Comparison of ENCODE assay signal across 9 cellular contexts in genomic region chr3:184562875-184563568, GRCh38. TPM values are rescaled to one million over a fixed set of nuclear protein-coding genes. Genes with fewer than 3 reads are reported as not detected.
A peak's percentile ranks its signal among the peaks of the same experiment; 100 is the strongest.
DNase-seq lines count a peak whose midpoint lies in the region; ATAC-seq and TF ChIP-seq lines count a peak whose summit lies in the region.
"Had no signal": no experiment of that assay in that cellular context is flagged by ENCODE, and none has a peak within 500 bp of the region (broad histone marks: within the 10 kb centered on the region; RNA-seq: fewer than 3 reads in every experiment).

No MANE protein-coding gene starts in this region.

- H3K36me3 Mint-ChIP-seq in CD4-positive, alpha-beta T cell (ENCODE audit: low read depth): no peaks in the 10 kb centered on the region

- H3K18ac ChIP-seq in trophoblast cell (ENCODE audit: low read length): peak overlapping the region; percentile 79

- H3K4me1 Mint-ChIP-seq in CD4-positive, alpha-beta T cell (ENCODE audit: low read depth): peaks cover 40% of the 10 kb centered on the region

- POLR2A ChIA-PET in CD4-positive, alpha-beta T cell (lab: Charles Lee): no interaction called here

- no peak overlapping the region for H4K8ac ChIP-seq in trophoblast cell (ENCODE audit: low read depth, low read length)

- peaks cover 18% of the 10 kb centered on the region for H3K27me3 ChIP-seq in CD4-positive, alpha-beta T cell (ENCODE audit: control insufficient read depth, insufficient read depth, low read length)
- H3K27me3 ChIP-seq in Peyer's patch: no peaks in the 10 kb centered on the region
- H3K27me3 ChIP-seq in gastroesophageal sphincter: no peaks in the 10 kb centered on the region
- H3K27me3 ChIP-seq in trophoblast cell (ENCODE audit: insufficient read depth, low read length): no peaks in the 10 kb centered on the region
- peaks cover 33% of the 10 kb centered on the region for H3K27me3 ChIP-seq in brain microvascular endothelial cell (replicated peaks)

- intact Hi-C loops in CD4-positive, alpha-beta T cell (cut with DNase I, micrococcal nuclease): no loop called here

- H3K36me3 ChIP-seq in Peyer's patch: no peaks in the 10 kb centered on the region
- H3K36me3 ChIP-seq in gastroesophageal sphincter: no peaks in the 10 kb centered on the region
- H3K36me3 ChIP-seq in trophoblast cell (ENCODE audit: control insufficient read depth in 1 of 2, insufficient read depth in 2 of 2, low read length in 2 of 2): no peaks in the 10 kb centered on the region
- H3K36me3 ChIP-seq in brain microvascular endothelial cell (replicated peaks): no peaks in the 10 kb centered on the region

- no peaks in the 10 kb centered on the region for H3K9me3 ChIP-seq in CD4-positive, alpha-beta T cell (ENCODE audit: control insufficient read depth, low read length)
- H3K9me3 ChIP-seq in Peyer's patch (no peaks in the 10 kb centered on the region), gastroesophageal sphincter (no peaks in the 10 kb centered on the region), trophoblast cell (ENCODE audit: insufficient read depth, low read depth, low read length) (no peaks in the 10 kb centered on the region)

- no peak for ATAC-seq in CD4-positive, alpha-beta T cell (ENCODE audit: poor library complexity)
- ATAC-seq in gastroesophageal sphincter: no peak
- ATAC-seq in GM21381 (IDR thresholded peaks at IDR 0.05; ENCODE audit: unreplicated experiment): no peak
- no peak for ATAC-seq in GM21576 (IDR thresholded peaks at IDR 0.05; ENCODE audit: unreplicated experiment)

- H2AFZ ChIP-seq in trophoblast cell (ENCODE audit: insufficient read depth, low read length, poor library complexity): no peak overlapping the region

- H2BK120ac ChIP-seq in trophoblast cell (ENCODE audit: insufficient read depth, low read length, poor library complexity): peak overlapping the region; percentile 52

- H4K12ac ChIP-seq in trophoblast cell (ENCODE audit: low read depth, low read length): no peak overlapping the region

- no peak overlapping the region for H2BK5ac ChIP-seq in trophoblast cell (ENCODE audit: low read depth, low read length, poor library complexity)

- no peak for TF ChIP-seq EP300 in gastroesophageal sphincter (IDR thresholded peaks at IDR 0.05)

- H3K4me1 ChIP-seq in Peyer's patch (peaks cover 10 to 62% (median 14%) of the 10 kb centered on the region in 4 donors), gastroesophageal sphincter (peaks cover 0 to 72% (median 29%) of the 10 kb centered on the region in 3 donors), trophoblast cell (ENCODE audit: control insufficient read depth in 1 of 2, insufficient read depth in 2 of 2, low read length in 2 of 2) (peaks cover 40 to 47% of the 10 kb centered on the region in 2 experiments)

- no peak overlapping the region for H2AK5ac ChIP-seq in trophoblast cell (ENCODE audit: low read length)

- DNase-seq in CD4-positive, alpha-beta T cell: no peak
- peak in 1 of 3 donors; percentile 61 for DNase-seq in Peyer's patch
- DNase-seq in trophoblast cell: peak in 1 of 2 donors; percentile 40
- no peak for DNase-seq in SHP77 (lab: John Stamatoyannopoulos, UW)
- DNase-seq in brain microvascular endothelial cell: no peak

- H3K9me3 Mint-ChIP-seq in CD4-positive, alpha-beta T cell: no peaks in the 10 kb centered on the region

- no peak for TF ChIP-seq CTCF in CD4-positive, alpha-beta T cell (IDR thresholded peaks at IDR 0.05)
- TF ChIP-seq CTCF in Peyer's patch (IDR thresholded peaks at IDR 0.05): no peak
- TF ChIP-seq CTCF in gastroesophageal sphincter (IDR thresholded peaks at IDR 0.05): no peak
- no peak for TF ChIP-seq CTCF in brain microvascular endothelial cell (IDR thresholded peaks at IDR 0.05; ENCODE audit: low read depth, low read length, missing control alignments)

- in situ Hi-C loops in brain microvascular endothelial cell (cut with HindIII; ENCODE audit: low pct_ligation_motif_present, low sequenced_read_pairs): no loop called here

- H2BK12ac ChIP-seq in trophoblast cell (ENCODE audit: low read length): no peak overlapping the region

- peak overlapping the region; percentile 45 for H4K91ac ChIP-seq in trophoblast cell (ENCODE audit: low read depth, low read length)

- H3K27me3 Mint-ChIP-seq in CD4-positive, alpha-beta T cell: peaks cover 49% of the 10 kb centered on the region

- CTCF ChIA-PET in CD4-positive, alpha-beta T cell (lab: Charles Lee): no interaction called here

- H3K4me3 Mint-ChIP-seq in CD4-positive, alpha-beta T cell: peak overlapping the region; percentile 21

- no peak overlapping the region for H3K27ac Mint-ChIP-seq in CD4-positive, alpha-beta T cell

- H3K9ac ChIP-seq in trophoblast cell (ENCODE audit: low read length): no peak overlapping the region

- peaks cover 32% of the 10 kb centered on the region for H3K79me1 ChIP-seq in trophoblast cell (ENCODE audit: low read length)

- H3K4ac ChIP-seq in trophoblast cell (ENCODE audit: low read depth, low read length): peak overlapping the region; percentile 90

- H3K79me2 ChIP-seq in trophoblast cell (ENCODE audit: control insufficient read depth, insufficient read depth, low read length, poor library complexity): peaks cover 32% of the 10 kb centered on the region

- 11 to 17% methylated on average over 9 to 14 of the region's 24 CpGs for WGBS in gastroesophageal sphincter (ENCODE audit: low coverage in 1 of 2), 2 donors
- no CpG with 5 or more reads among the region's 24 CpGs for WGBS in trophoblast cell (ENCODE audit: extremely low coverage, insufficient coverage, insufficient read length)

- H3K14ac ChIP-seq in trophoblast cell (ENCODE audit: low read length): peak overlapping the region; percentile 84

- H3K4me3 ChIP-seq in Peyer's patch (peak overlapping the region; percentile 49 to 76 (median 65)), gastroesophageal sphincter (peak overlapping the region; percentile 49 to 84), trophoblast cell (ENCODE audit: low read depth, low read length) (peak overlapping the region; percentile 79), brain microvascular endothelial cell (ENCODE audit: low read depth, low read length) (no peak overlapping the region)

- peak overlapping the region; percentile 57 for H3K4me2 ChIP-seq in trophoblast cell (ENCODE audit: low read length)

- H3K27ac ChIP-seq in CD4-positive, alpha-beta T cell (ENCODE audit: low read depth, low read length): no peak overlapping the region
- peak overlapping the region; percentile 30 to 63 (median 60) for H3K27ac ChIP-seq in Peyer's patch
- H3K27ac ChIP-seq in gastroesophageal sphincter: peak overlapping the region; percentile 64 to 89 (median 82)
- no peak overlapping the region for H3K27ac ChIP-seq in trophoblast cell (ENCODE audit: low read depth, low read length)
- H3K27ac ChIP-seq in brain microvascular endothelial cell: no peak overlapping the region
- H3K27ac ChIP-seq: HL-60 had no signal

- no peak overlapping the region for H3K23ac ChIP-seq in trophoblast cell (ENCODE audit: low read length)

- no peak for TF ChIP-seq POLR2A in Peyer's patch (IDR thresholded peaks at IDR 0.05)
- no peak for TF ChIP-seq POLR2A in gastroesophageal sphincter (IDR thresholded peaks at IDR 0.05)

RNA-seq across cellular contexts. Expression of gene EPHB3, which starts 1.4 kb away (rescaled TPM):
- under 1 TPM; 0.19 to 0.22 TPM for total RNA-seq in CD4-positive, alpha-beta T cell
- total RNA-seq in Peyer's patch (10 to 100 TPM in 3 of 4 donors, 1 to 10 TPM in 1; 6.0 to 59.4 (median 17.2) TPM), gastroesophageal sphincter (10 to 100 TPM in 1 of 4 donors, 1 to 10 TPM in 3; 3.1 to 10.6 (median 4.6) TPM)
- 11.1 and 12.0 TPM in 2 replicates for polyA plus RNA-seq in trophoblast cell (2013)

Comparison
In these comparisons a context has a peak if more than half of its experiments do, and no peak if none do; other contexts are left out.
1. H3K27ac ChIP-seq: peak in Peyer's patch (4 of 4) and gastroesophageal sphincter (4 of 4); none in CD4-positive, alpha-beta T cell (single experiment), trophoblast cell (single experiment) and brain microvascular endothelial cell (single experiment).